In the genomic region with DNA sequence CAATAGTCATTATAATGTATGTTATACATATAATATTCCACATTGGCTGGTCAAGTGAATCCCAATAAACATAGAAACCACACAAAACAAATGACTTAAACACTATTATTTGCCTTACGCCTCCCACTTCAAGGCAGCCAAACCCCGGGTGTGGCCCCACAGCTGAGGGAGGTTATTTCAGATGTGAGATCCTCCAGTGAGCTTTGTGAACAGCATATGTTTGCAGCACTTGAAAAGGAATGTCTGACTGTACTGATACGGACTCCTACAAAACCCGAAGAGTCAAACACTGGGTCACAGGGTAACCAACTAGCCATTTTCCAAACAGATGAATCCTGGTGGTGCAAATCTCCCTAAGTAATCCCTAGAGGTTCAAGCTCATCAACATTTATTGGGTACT, we compare ENCODE assay signal across 34 cellular contexts. TPM values are rescaled to one million over a fixed set of nuclear protein-coding genes. Genes with fewer than 3 reads are reported as not detected.
"Had no signal": no experiment of that assay in that cellular context is flagged by ENCODE, and none has a peak within 500 bp of the region (broad histone marks: within the 10 kb centered on the region; RNA-seq: fewer than 3 reads in every experiment).

No MANE protein-coding gene starts in this region.

- H3K27ac ChIP-seq: body of pancreas, breast epithelium, PC-9, WERI-Rb-1 had no signal

- H2AFZ ChIP-seq: PC-9 had no signal

- H3K4me1 ChIP-seq: breast epithelium had no signal

- H3K9me3 ChIP-seq: body of pancreas, breast epithelium, MG63 had no signal

- DNase-seq: activated CD4-positive, alpha-beta T cell treated with anti-CD3 and anti-CD28 coated beads for 1 hour; activated CD4-positive, alpha-beta T cell treated with anti-CD3 and anti-CD28 coated beads, Interleukin-2, amount 10 ng/mL, durations not matched to agents 24 days and 14 days; activated CD4-positive, alpha-beta T cell treated with anti-CD3 and anti-CD28 coated beads, Interleukin-2, amount 50 U/mL, for 4 hours; activated CD4-positive, CD25-positive, alpha-beta regulatory T cell; activated CD8-positive, alpha-beta T cell treated with anti-CD3 and anti-CD28 coated beads for 36 hours; activated effector memory CD4-positive, alpha-beta T cell treated with anti-CD3 and anti-CD28 coated beads, Interleukin-2, amount 50 U/mL, for 16 hours; activated naive CD4-positive, alpha-beta T cell; activated naive CD4-positive, alpha-beta T cell treated with anti-CD3 and anti-CD28 coated beads, Interleukin-2, amount 50 U/mL, for 16 hours; activated naive CD8-positive, alpha-beta T cell treated with anti-CD3 and anti-CD28 coated beads for 36 hours; activated T-cell treated with anti-CD3 and anti-CD28 coated beads, Interleukin-2, amount 50 U/mL, for 1 hour; activated T-cell treated with anti-CD3 and anti-CD28 coated beads, Interleukin-2, amount 50 U/mL, for 72 hours; body of pancreas; caudate nucleus; cerebellar nuclear complex; MG63; MV-4-11; NCI-H1092; NCI-H1436 treated with DMSO at 0.1 percent for 48 hours; NCI-H1694 treated with DMSO at 0.1 percent for 48 hours; NCI-H2029; NCI-H510A; NCI-H526; NCI-H748 treated with DMSO at 0.1 percent for 48 hours; NK-92 treated with Interleukin-12 subunit alpha and Interleukin-12 subunit beta, amount 100 ng/mL, for 24 hours; Right ventricle myocardium superior; T1000; WERI-Rb-1 had no signal

- H3K27me3 ChIP-seq: body of pancreas, breast epithelium, MG63 had no signal

- H3K4me3 ChIP-seq: body of pancreas, breast epithelium, MG63, PC-9 had no signal

- H3K4me2 ChIP-seq: PC-9 had no signal

- H3K36me3 ChIP-seq: breast epithelium, MG63, WERI-Rb-1 had no signal

- ATAC-seq: activated CD8-positive, alpha-beta T cell treated with anti-CD3 and anti-CD28 coated beads for 36 hours; activated T-cell treated with anti-CD3 and anti-CD28 coated beads, Interleukin-2, amount 50 U/mL, for 72 hours; activated T-helper 17 cell treated with anti-CD3 and anti-CD28 coated beads, Interleukin-2, amount 50 U/mL, for 72 hours; body of pancreas had no signal

RNA-seq across cellular contexts. Expression of gene FAM177B, which starts 50.7 kb away (rescaled TPM):
- total RNA-seq: activated CD4-positive, alpha-beta T cell treated with anti-CD3 and anti-CD28 coated beads, Interleukin-2, amount 10 ng/mL, durations not matched to agents 24 days and 14 days; activated CD8-positive, alpha-beta memory T cell treated with anti-CD3 and anti-CD28 coated beads for 36 hours; activated CD8-positive, alpha-beta T cell treated with anti-CD3 and anti-CD28 coated beads for 36 hours; activated naive CD8-positive, alpha-beta T cell treated with anti-CD3 and anti-CD28 coated beads for 36 hours; activated T-cell treated with anti-CD3 and anti-CD28 coated beads, Interleukin-2, amount 50 U/mL, for 72 hours; astrocyte; PC-9; Right ventricle myocardium superior; T-helper 1 cell treated with Interleukin-12 subunit alpha and Interleukin-12 subunit beta and Interleukin-4 antibody, amounts not matched to agents 30 ng/mL and 1 ng/mL, for 36 hours; T-helper 2 cell treated with Interferon-gamma antibody and Interleukin-4, amounts not matched to agents 100 ng/mL and 5 ng/mL, for 36 hours had no signal
